Comparison of ENCODE assay signal across 9 cellular contexts in genomic region chr10:122307669-122308486, GRCh38. TPM values are rescaled to one million over a fixed set of nuclear protein-coding genes. Genes with fewer than 3 reads are reported as not detected.
DNase-seq lines count a peak whose midpoint lies in the region; ATAC-seq, FAIRE-seq and TF ChIP-seq lines count a peak whose summit lies in the region.
"Had no signal": no experiment of that assay in that cellular context is flagged by ENCODE, and none has a peak within 500 bp of the region (broad histone marks: within the 10 kb centered on the region; RNA-seq: fewer than 3 reads in every experiment).

No MANE protein-coding gene starts in this region.

- intact Hi-C loops in Panc1 (cut with micrococcal nuclease; ENCODE audit: unreplicated experiment) (no loop called here), pancreas (cut with DNase I) (no loop called here)

- H4K20me1 ChIP-seq in GM23248 (ENCODE audit: insufficient read depth) = no peaks in the 10 kb centered on the region

- H3K4me3 ChIP-seq in AG04450 (ENCODE audit: low read depth, low read length) = peak overlapping the region; percentile 32
- H3K4me3 ChIP-seq in GM23248 = peak overlapping the region; percentile 68
- peak overlapping the region; percentile 18 to 37 for H3K4me3 ChIP-seq in Panc1 (ENCODE audit: low read depth in 2 of 2, low read length in 2 of 2)
- no peak overlapping the region for H3K4me3 ChIP-seq in pancreas

- no peak for TF ChIP-seq CTCF in AG04450 (IDR thresholded peaks at IDR 0.05; ENCODE audit: low read depth, low read length)
- TF ChIP-seq CTCF in Panc1 (IDR thresholded peaks at IDR 0.05) = no peak
- no peak for TF ChIP-seq CTCF in pancreas (IDR thresholded peaks at IDR 0.05)

- no peaks in the 10 kb centered on the region for H3K36me3 ChIP-seq in GM23248 (ENCODE audit: low read depth)
- H3K36me3 ChIP-seq in Panc1 (ENCODE audit: control insufficient read depth, insufficient read depth, low read length) = no peaks in the 10 kb centered on the region
- H3K36me3 ChIP-seq in pancreas = no peaks in the 10 kb centered on the region

- no peaks in the 10 kb centered on the region for H3K79me2 ChIP-seq in GM23248 (ENCODE audit: insufficient read depth)

- in situ Hi-C loops in GM23248 (cut with MboI) (no loop called here), Panc1 (cut with HindIII; ENCODE audit: low pct_unique_long_range_greater_than_20kb, low sequenced_read_pairs) (no loop called here)

- no peak for FAIRE-seq in pancreas (lab: Jason Lieb, UNC)

- H3K4me2 ChIP-seq in GM23248 (ENCODE audit: unreplicated experiment) = peak overlapping the region; percentile 90

- peaks cover 20% of the 10 kb centered on the region for H3F3A ChIP-seq in GM23248 (ENCODE audit: insufficient read depth)

- H3K27ac ChIP-seq in AG04450 (ENCODE audit: low read depth, low read length) = peak overlapping the region; percentile 83
- peak overlapping the region; percentile 96 for H3K27ac ChIP-seq in GM23248
- H3K27ac ChIP-seq in Panc1 (ENCODE audit: low read length) = peak overlapping the region; percentile 95
- peak overlapping the region in 3 of 4 donors; percentile 5 to 92 (median 86) for H3K27ac ChIP-seq in pancreas

- CTCF ChIA-PET in AG04450 (lab: Charles Lee) = interaction anchor here (0.5 to 7.0 kb wide), 9 partner anchors 10 to 346 kb away, joined by 3 to 56 read pairs (median 5); no protein-coding TSS in a partner anchor
- CTCF ChIA-PET in Panc1 (lab: Charles Lee) = no interaction called here

- BruUV-seq in Panc1 (replicated peaks; lab: Mats Ljungman, UMichigan) = TSS peak; percentile 96

- no peaks in the 10 kb centered on the region for H3K9me2 ChIP-seq in GM23248 (ENCODE audit: insufficient read depth)

- H3K9ac ChIP-seq in GM23248 = peak overlapping the region; percentile 80

- no peaks in the 10 kb centered on the region for H3K27me3 ChIP-seq in AG04450 (ENCODE audit: control insufficient read depth, insufficient read depth, low read length)
- no peaks in the 10 kb centered on the region for H3K27me3 ChIP-seq in GM23248 (replicated peaks; ENCODE audit: insufficient read depth)
- no peaks in the 10 kb centered on the region for H3K27me3 ChIP-seq in Panc1 (ENCODE audit: control insufficient read depth, insufficient read depth, low read length)
- no peaks in the 10 kb centered on the region for H3K27me3 ChIP-seq in pancreas

- DNase-seq in AG04450 (ENCODE audit: low read depth, low spot score) (peak; percentile 76), GM23248 (peak; percentile 99), Panc1 (ENCODE audit: low read depth, low spot score) (peak; percentile 95), fibroblast of peridontal ligament (ENCODE audit: extremely low read depth) (peak; percentile 93), pancreas (peak in 5 of 6 donors; percentile 67 to 81 (median 74)), NCI-H524 (lab: John Stamatoyannopoulos, UW) (no peak)
- no peak for DNase-seq in activated CD4-positive, alpha-beta T cell treated with anti-CD3 and anti-CD28 coated beads, Interleukin-2, amount 50 U/mL, for 48 hours
- no peak for DNase-seq in activated CD4-positive, alpha-beta T cell treated with anti-CD3 and anti-CD28 coated beads, Interleukin-2, amount 50 U/mL, for 4 hours
- DNase-seq: activated naive CD8-positive, alpha-beta T cell treated with anti-CD3 and anti-CD28 coated beads, Interleukin-2, amount 10 ng/mL, durations not matched to agents 7 days and 5 days had no signal

- WGBS in GM23248 (ENCODE audit: low coverage in 1 of 2, low lambda C conversion rate in 2 of 2, missing lambda C conversion rate in 2 of 2), 2 experiments = 21 to 22% methylated on average over 15 of the region's 15 CpGs
- 55 to 65% methylated on average over 15 of the region's 15 CpGs for WGBS in pancreas, 2 donors

- POLR2A ChIA-PET in AG04450 (lab: Yijun Ruan, JAX) (no interaction called here), Panc1 (lab: Charles Lee) (interaction anchor here (0.6 to 1.0 kb wide), 2 partner anchors 66 to 76 kb away, joined by 3 read pairs; partner anchors contain the start of gene PLEKHA1)

- peaks cover 19% of the 10 kb centered on the region for H3K4me1 ChIP-seq in GM23248 (ENCODE audit: insufficient read depth)
- peaks cover 56% of the 10 kb centered on the region for H3K4me1 ChIP-seq in Panc1 (ENCODE audit: control insufficient read depth, insufficient read depth, low read length)
- H3K4me1 ChIP-seq in pancreas = peaks cover 11 to 54% (median 40%) of the 10 kb centered on the region in 3 donors

- ATAC-seq in Panc1 = peak; percentile 85
- ATAC-seq in pancreas = peak; percentile 69 to 81 (median 74)

- peak overlapping the region; percentile 73 for H2AFZ ChIP-seq in GM23248

- H3K9me3 ChIP-seq in AG04450 (ENCODE audit: control insufficient read depth, insufficient read depth, low read length) (no peaks in the 10 kb centered on the region; the same call in 1 of the 2 replicates), GM23248 (ENCODE audit: low read depth) (no peaks in the 10 kb centered on the region), Panc1 (ENCODE audit: control insufficient read depth, insufficient read depth, low read depth, low read length) (no peaks in the 10 kb centered on the region; the same call in 1 of the 2 replicates), pancreas (no peaks in the 10 kb centered on the region)

RNA-seq across cellular contexts. Expression of gene BTBD16, which starts 36.8 kb away (rescaled TPM):
- not detected in 2 replicates for polyA plus RNA-seq in AG04450 (2011; rRNA removed)
- not detected in 2 replicates for polyA minus RNA-seq in AG04450 (2011; rRNA and poly(A)+ RNA removed)
- total RNA-seq in GM23248 (2014; rRNA removed; shearing (Covaris generic)) = not detected in 2 replicates
- not detected in 2 replicates for polyA plus RNA-seq in GM23248 (2016; fragmentation: Nextera tagmentation; extraction: Ambion mirVana)
- total RNA-seq in Panc1 (2021; ENCODE audit: unreplicated experiment) = 0.82 TPM
- 0.71 TPM for polyA plus RNA-seq in Panc1 (2012; ENCODE audit: insufficient read length)
- total RNA-seq in pancreas = under 1 TPM in 3 of 6 donors, not detected in 3; 0.14 to 0.43 (median 0.28) TPM
- under 1 TPM; 0.34 to 0.52 TPM for polyA plus RNA-seq in pancreas
- total RNA-seq: activated naive CD8-positive, alpha-beta T cell treated with anti-CD3 and anti-CD28 coated beads, Interleukin-2, amount 10 ng/mL, durations not matched to agents 7 days and 5 days had no signal

Comparison
In these comparisons a context has a peak if more than half of its experiments do, and no peak if none do; other contexts are left out.
1. DNase-seq: peak in AG04450 (single experiment), GM23248 (single experiment), Panc1 (single experiment), fibroblast of peridontal ligament (single experiment) and pancreas (5 of 6); none in activated CD4-positive, alpha-beta T cell treated with anti-CD3 and anti-CD28 coated beads, Interleukin-2, amount 50 U/mL, for 48 hours (0 of 2), activated CD4-positive, alpha-beta T cell treated with anti-CD3 and anti-CD28 coated beads, Interleukin-2, amount 50 U/mL, for 4 hours (0 of 2) and NCI-H524 (0 of 2).
2. H3K4me3 ChIP-seq: peak in AG04450 (single experiment), GM23248 (single experiment) and Panc1 (2 of 2); none in pancreas (0 of 4).
3. Peak in every context shown above with its lines, with median percentiles within 50 percentile points of each other: H3K27ac ChIP-seq.